1 cellular context compared by ENCODE assay signal in genomic region chr3:72533584-72534473, GRCh38.
TF ChIP-seq lines count a peak whose summit lies in the region.

No MANE protein-coding gene starts in this region.

TF ChIP-seq in GM12878, 131 proteins besides CTCF, POLR2A, EP300 and RAD21 (continued from another document):
- TF ChIP-seq IRF5 (IDR thresholded peaks at IDR 0.05; ENCODE audit: borderline replicate concordance): peak; percentile 23; the same call in 1 of the 2 replicates
- 0 out of 2 replicates have a peak, but pooled peaks have one; percentile 18 for TF ChIP-seq RELB (IDR thresholded peaks at IDR 0.05; ENCODE audit: low read depth)
- TF ChIP-seq ATF7 (IDR thresholded peaks at IDR 0.05; ENCODE audit: low read depth): peak; percentile 40; the same call in 1 of the 2 replicates
- TF ChIP-seq FOS (IDR thresholded peaks at IDR 0.05; ENCODE audit: borderline replicate concordance, extremely low read depth, insufficient read length): no peak
- no peak for TF ChIP-seq SIN3A (IDR thresholded peaks at IDR 0.05; ENCODE audit: low read depth, low read length)
- 0 out of 2 replicates have a peak, but pooled peaks have one; percentile 48 for TF ChIP-seq MLLT1 (IDR thresholded peaks at IDR 0.05)
- TF ChIP-seq ZNF384 (IDR thresholded peaks at IDR 0.05; ENCODE audit: borderline replicate concordance, low read depth, low read length): no peak
